11 cellular contexts compared by ENCODE assay signal in genomic region chr3:146313411-146314111, GRCh38.
DNase-seq lines count a peak whose midpoint lies in the region; ATAC-seq lines count a peak whose summit lies in the region.
"Had no signal": no experiment of that assay in that cellular context is flagged by ENCODE, and none has a peak within 500 bp of the region (broad histone marks: within the 10 kb centered on the region; RNA-seq: fewer than 3 reads in every experiment).

No MANE protein-coding gene starts in this region.

- peaks cover 8% of the 10 kb centered on the region for H3K9me3 Mint-ChIP-seq in natural killer cell treated with Interleukin-12 subunit alpha and Interleukin-12 subunit beta and Interleukin-15 and Interleukin-18, amount 100 ng/mL, for 72 hours

- H3K4me1 Mint-ChIP-seq in natural killer cell treated with Interleukin-12 subunit alpha and Interleukin-12 subunit beta and Interleukin-15 and Interleukin-18, amount 100 ng/mL, for 72 hours (ENCODE audit: low read depth in 2 of 2): no peaks in the 10 kb centered on the region

- H3K27ac Mint-ChIP-seq in natural killer cell treated with Interleukin-12 subunit alpha and Interleukin-12 subunit beta and Interleukin-15 and Interleukin-18, amount 100 ng/mL, for 72 hours: no peak overlapping the region

- no peaks in the 10 kb centered on the region for H3K36me3 Mint-ChIP-seq in natural killer cell treated with Interleukin-12 subunit alpha and Interleukin-12 subunit beta and Interleukin-15 and Interleukin-18, amount 100 ng/mL, for 72 hours

- ATAC-seq in natural killer cell treated with Interleukin-12 subunit alpha and Interleukin-12 subunit beta and Interleukin-15 and Interleukin-18, amount 100 ng/mL, for 72 hours: no peak
- ATAC-seq in HG02852 (IDR thresholded peaks at IDR 0.05; ENCODE audit: unreplicated experiment): no peak

- H3K27me3 Mint-ChIP-seq in natural killer cell treated with Interleukin-12 subunit alpha and Interleukin-12 subunit beta and Interleukin-15 and Interleukin-18, amount 100 ng/mL, for 72 hours: no peaks in the 10 kb centered on the region

- DNase-seq in ELR (ENCODE audit: low read depth): peak; percentile 84
- peak; percentile 74 for DNase-seq in RPMI7951 (ENCODE audit: low read depth)
- DNase-seq in fibroblast of gingiva (ENCODE audit: low read depth): peak; percentile 82
- DNase-seq in pulmonary artery endothelial cell (ENCODE audit: low read depth, low spot score): peak; percentile 90
- DNase-seq in SIG-M5 (lab: John Stamatoyannopoulos, UW): no peak
- no peak for DNase-seq in natural killer cell treated with Interleukin-12 subunit alpha and Interleukin-12 subunit beta and Interleukin-15 and Interleukin-18, amount 100 ng/mL, for 72 hours (ENCODE audit: low spot score)
- DNase-seq in nucleus accumbens (lab: John Stamatoyannopoulos, UW): no peak
- DNase-seq: activated CD4-positive, alpha-beta T cell treated with anti-CD3 and anti-CD28 coated beads, Interleukin-2, amount 50 U/mL, for 4 hours; activated naive CD4-positive, alpha-beta T cell treated with anti-CD3 and anti-CD28 coated beads, Interleukin-2, amount 50 U/mL, for 16 hours; NCI-H69 had no signal

- no peak overlapping the region for H3K4me3 Mint-ChIP-seq in natural killer cell treated with Interleukin-12 subunit alpha and Interleukin-12 subunit beta and Interleukin-15 and Interleukin-18, amount 100 ng/mL, for 72 hours

Comparison
In these comparisons a context has a peak if more than half of its experiments do, and no peak if none do; other contexts are left out.
1. DNase-seq: peak in ELR (single experiment), RPMI7951 (single experiment), fibroblast of gingiva (single experiment) and pulmonary artery endothelial cell (single experiment); none in SIG-M5 (single experiment), natural killer cell treated with Interleukin-12 subunit alpha and Interleukin-12 subunit beta and Interleukin-15 and Interleukin-18, amount 100 ng/mL, for 72 hours (single experiment) and nucleus accumbens (0 of 56).